ENCODE assay signal across 17 cellular contexts in the genomic region with DNA sequence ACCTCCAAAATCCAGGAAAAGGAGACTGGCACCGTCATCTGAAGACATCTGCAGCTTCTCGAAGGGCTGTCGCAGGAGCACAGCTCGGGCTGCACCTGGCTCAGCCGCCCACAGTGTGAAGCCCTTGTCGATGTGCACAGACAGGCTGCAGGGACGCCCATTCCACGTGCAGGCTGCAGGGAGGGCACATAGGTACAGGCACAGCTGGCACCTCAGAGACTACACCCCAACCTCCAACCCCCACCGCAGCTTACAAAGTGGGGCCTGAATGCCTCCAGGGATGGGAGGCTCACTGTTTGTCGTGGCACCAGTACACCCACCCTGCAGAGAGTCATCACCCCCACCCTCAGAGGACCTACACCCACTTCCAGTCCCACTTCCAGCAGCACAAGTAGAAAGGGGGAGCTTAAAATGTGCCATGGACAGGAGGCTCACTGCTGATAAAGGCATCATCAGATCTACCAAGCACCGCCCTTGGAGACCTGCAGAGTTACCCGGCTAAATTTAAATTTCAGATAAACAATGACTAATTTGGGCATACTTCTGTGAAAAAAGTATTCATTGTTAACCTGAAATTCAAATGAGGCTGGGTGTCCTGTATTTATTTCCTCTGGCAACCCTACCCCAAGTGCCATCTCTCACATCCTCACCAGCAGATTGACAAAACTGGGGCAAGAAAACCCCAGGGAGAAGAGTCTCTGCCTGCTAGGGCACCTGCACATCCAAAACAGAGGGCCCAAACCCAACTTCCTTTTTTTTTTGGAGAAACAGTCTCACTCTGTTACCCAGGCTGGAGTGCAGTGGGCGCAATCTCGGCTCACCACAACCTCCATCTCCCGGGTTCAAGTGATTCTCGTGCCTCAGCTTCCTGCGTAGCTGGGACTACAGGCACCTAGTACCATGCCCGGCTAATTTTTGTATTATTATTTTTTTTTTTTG. TPM values are rescaled to one million over a fixed set of nuclear protein-coding genes. Genes with fewer than 3 reads are reported as not detected.
DNase-seq lines count a peak whose midpoint lies in the region; ATAC-seq, FAIRE-seq and TF ChIP-seq lines count a peak whose summit lies in the region.
"Had no signal": no experiment of that assay in that cellular context is flagged by ENCODE, and none has a peak within 500 bp of the region (broad histone marks: within the 10 kb centered on the region; RNA-seq: fewer than 3 reads in every experiment).

No MANE protein-coding gene starts in this region.

- peak overlapping the region; percentile 4 for H3K27ac Mint-ChIP-seq in astrocyte (ENCODE audit: unreplicated experiment)
- H3K27ac Mint-ChIP-seq in nephron progenitor cell = peak overlapping the region; percentile 90

- H3K36me3 ChIP-seq in astrocyte (ENCODE audit: insufficient read depth, low read length) = peaks cover 3% of the 10 kb centered on the region
- H3K36me3 ChIP-seq: brain microvascular endothelial cell had no signal

- H2AFZ ChIP-seq in astrocyte (ENCODE audit: low read depth, low read length) = no peak overlapping the region

- H3K36me3 Mint-ChIP-seq in astrocyte (ENCODE audit: low read depth, unreplicated experiment) = peaks cover 19% of the 10 kb centered on the region
- H3K36me3 Mint-ChIP-seq in nephron progenitor cell (ENCODE audit: low read depth) = peaks cover 24% of the 10 kb centered on the region

- H3K4me1 ChIP-seq in astrocyte (ENCODE audit: insufficient read depth, low read length) = no peaks in the 10 kb centered on the region

- no peak overlapping the region for H3K9ac ChIP-seq in astrocyte (ENCODE audit: low read length)

- DNase-seq in GM12865 (ENCODE audit: low read depth) (peak; percentile 47), astrocyte (ENCODE audit: low read depth) (no peak), nephron progenitor cell (no peak), RKO (ENCODE audit: low spot score) (no peak), SKM-1 (lab: John Stamatoyannopoulos, UW; ENCODE audit: unreplicated experiment) (no peak), NCI-H1694 (lab: John Stamatoyannopoulos, UW) (no peak)
- DNase-seq in stimulated activated naive CD4-positive, alpha-beta T cell (lab: John Stamatoyannopoulos, UW) = no peak
- DNase-seq: activated CD4-positive, CD25-positive, alpha-beta regulatory T cell treated with anti-CD3 and anti-CD28 coated beads, Interleukin-2, amount 50 U/mL, for 72 hours; brain microvascular endothelial cell; KG1; kidney glomerular epithelial cell; NCI-H2029; NCI-H82; substantia nigra had no signal

- H3K9me3 Mint-ChIP-seq in astrocyte (ENCODE audit: unreplicated experiment) = peaks cover 3% of the 10 kb centered on the region
- peaks cover 6% of the 10 kb centered on the region for H3K9me3 Mint-ChIP-seq in nephron progenitor cell

- H4K20me1 ChIP-seq in astrocyte (ENCODE audit: insufficient read depth, low read length) = no peaks in the 10 kb centered on the region

- peaks cover 3% of the 10 kb centered on the region for H3K9me3 ChIP-seq in astrocyte (ENCODE audit: insufficient read depth, low read depth, low read length)

- TF ChIP-seq CTCF in GM12865 (IDR thresholded peaks at IDR 0.05; ENCODE audit: insufficient read depth, low read depth, low read length, missing control alignments) (no peak), astrocyte (IDR thresholded peaks at IDR 0.05; ENCODE audit: insufficient read depth, low read depth, low read length) (no peak), nephron progenitor cell (IDR thresholded peaks at IDR 0.05) (no peak)

- H3K4me2 ChIP-seq in astrocyte (ENCODE audit: low read length) = no peak overlapping the region

- no peaks in the 10 kb centered on the region for H3K79me2 ChIP-seq in astrocyte (ENCODE audit: insufficient read depth, low read length)

- no peak overlapping the region for H3K4me3 ChIP-seq in GM12865 (ENCODE audit: low read depth, low read length)
- no peak overlapping the region for H3K4me3 ChIP-seq in astrocyte (ENCODE audit: insufficient read depth, low read depth, low read length)

- H3K27ac ChIP-seq in astrocyte (ENCODE audit: low read depth, low read length) = no peak overlapping the region
- H3K27ac ChIP-seq: brain microvascular endothelial cell had no signal

- peak; percentile 47 for ATAC-seq in HG03354 (IDR thresholded peaks at IDR 0.05; ENCODE audit: poor library complexity, severe bottlenecking, unreplicated experiment)
- ATAC-seq: sciatic nerve, SK-N-SH treated with all-trans-retinoic acid at 6 μM for 48 hours had no signal

- no peaks in the 10 kb centered on the region for H3K27me3 ChIP-seq in astrocyte (ENCODE audit: insufficient read depth, low read length)
- H3K27me3 ChIP-seq: brain microvascular endothelial cell had no signal

- peaks cover 10% of the 10 kb centered on the region for H3K4me1 Mint-ChIP-seq in astrocyte (ENCODE audit: low read depth, unreplicated experiment)
- peaks cover 20% of the 10 kb centered on the region for H3K4me1 Mint-ChIP-seq in nephron progenitor cell

- FAIRE-seq in astrocyte (lab: Jason Lieb, UNC) = no peak

- H3K27me3 Mint-ChIP-seq in astrocyte (ENCODE audit: low read depth, unreplicated experiment) (no peaks in the 10 kb centered on the region), nephron progenitor cell (ENCODE audit: low read depth, poor library complexity) (no peaks in the 10 kb centered on the region)

- H3K4me3 Mint-ChIP-seq in astrocyte (ENCODE audit: unreplicated experiment) (no peak overlapping the region), nephron progenitor cell (no peak overlapping the region)

RNA-seq across cellular contexts. Expression of a gene that starts 7.7 kb away (rescaled TPM):
- total RNA-seq in astrocyte = 24.9 and 29.2 TPM in 2 replicates

RNA-seq across cellular contexts. Expression of a gene that starts 34.6 kb away (rescaled TPM):
- total RNA-seq in astrocyte = 7.1 and 9.6 TPM in 2 replicates
